Comparison of ENCODE assay signal across 22 cellular contexts in the genomic region with DNA sequence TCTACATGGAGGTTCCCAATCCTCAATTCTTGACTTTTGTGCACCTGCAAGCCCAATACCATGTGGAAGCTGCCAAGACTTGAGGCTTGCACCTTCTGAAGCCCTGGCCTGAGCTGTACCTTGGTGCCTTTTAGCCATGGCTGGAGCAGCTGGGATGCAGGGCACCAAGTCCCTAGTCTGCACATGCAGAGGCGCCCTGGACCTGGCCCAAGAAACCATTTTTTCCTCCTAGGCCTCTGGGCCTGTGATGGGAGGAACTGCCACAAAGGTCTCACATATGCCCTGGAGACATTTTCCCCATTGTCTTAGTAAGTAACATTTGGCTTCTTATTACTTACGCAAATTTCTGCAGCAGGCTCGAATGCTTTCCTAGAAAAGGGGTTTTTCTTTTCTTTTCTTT.
"Had no signal": no experiment of that assay in that cellular context is flagged by ENCODE, and none has a peak within 500 bp of the region (broad histone marks: within the 10 kb centered on the region; RNA-seq: fewer than 3 reads in every experiment).

No MANE protein-coding gene starts in this region.

- H3K36me3 Mint-ChIP-seq: IgD-negative memory B cell had no signal

- H3K27me3 Mint-ChIP-seq: IgD-negative memory B cell had no signal

- H3K4me1 Mint-ChIP-seq: IgD-negative memory B cell had no signal

- H3K36me3 ChIP-seq: SJSA1 had no signal

- H3K27ac Mint-ChIP-seq: IgD-negative memory B cell had no signal

- DNase-seq: KBM-7, MV-4-11, NCI-H1092, NCI-H1105 treated with DMSO at 0.1 percent for 48 hours, NCI-H1417 treated with DMSO at 0.1 percent for 48 hours, NCI-H146, NCI-H1694 treated with DMSO at 0.1 percent for 48 hours, NCI-H2029, NCI-H2081 treated with DMSO at 0.1 percent for 48 hours, NCI-H2171, NCI-H226, NCI-H446, NCI-H510A, NCI-H524 treated with DMSO at 0.1 percent for 48 hours, NCI-H774, Right ventricle myocardium superior, RPMI8226, SIG-M5 had no signal

- H3K4me3 Mint-ChIP-seq: IgD-negative memory B cell had no signal

- H3K4me1 ChIP-seq: SJSA1 had no signal

- H3K27ac ChIP-seq: HL-60, SJSA1, SK-N-MC had no signal

- H3K27me3 ChIP-seq: SJSA1 had no signal

- H3K4me3 ChIP-seq: SJSA1, SK-N-MC had no signal
